Comparison of ENCODE assay signal across 29 cellular contexts in genomic region chr11:116384407-116384806, GRCh38.
"Had no signal": no experiment of that assay in that cellular context is flagged by ENCODE, and none has a peak within 500 bp of the region (broad histone marks: within the 10 kb centered on the region; RNA-seq: fewer than 3 reads in every experiment).

No MANE protein-coding gene starts in this region.

- H3K4me1 Mint-ChIP-seq: activated CD4-positive, alpha-beta T cell treated with anti-CD3 and anti-CD28 coated beads, Interleukin-2, amount 10 ng/mL, durations not matched to agents 24 days and 14 days; activated naive CD4-positive, alpha-beta T cell treated with anti-CD3 and anti-CD28 coated beads, Interleukin-2, amount 10 ng/mL, durations not matched to agents 7 days and 5 days; activated naive CD8-positive, alpha-beta T cell treated with anti-CD3 and anti-CD28 coated beads, Interleukin-2, amount 10 ng/mL, durations not matched to agents 7 days and 5 days; stimulated activated effector memory CD8-positive, alpha-beta T cell treated with anti-CD3 and anti-CD28 coated beads, Interleukin-12 subunit alpha, Interleukin-12 subunit beta, amount 100 ng/mL, for 72 hours had no signal

- H3K4me3 Mint-ChIP-seq: activated CD4-positive, alpha-beta memory T cell treated with anti-CD3 and anti-CD28 coated beads for 36 hours; activated CD4-positive, alpha-beta T cell treated with anti-CD3 and anti-CD28 coated beads, Interleukin-2, amount 10 ng/mL, durations not matched to agents 24 days and 14 days; activated naive CD4-positive, alpha-beta T cell treated with anti-CD3 and anti-CD28 coated beads, Interleukin-2, amount 10 ng/mL, durations not matched to agents 7 days and 5 days; activated naive CD8-positive, alpha-beta T cell treated with anti-CD3 and anti-CD28 coated beads, Interleukin-2, amount 10 ng/mL, durations not matched to agents 7 days and 5 days; activated T-cell treated with anti-CD3 and anti-CD28 coated beads, Interleukin-2, amount 50 U/mL, for 24 hours; nephron; stimulated activated effector memory CD8-positive, alpha-beta T cell treated with anti-CD3 and anti-CD28 coated beads, Interleukin-12 subunit alpha, Interleukin-12 subunit beta, amount 100 ng/mL, for 72 hours; stimulated activated naive CD8-positive, alpha-beta T cell treated with anti-CD3 and anti-CD28 coated beads, Interleukin-15, Interleukin-2, amounts not matched to agents 100 ng/mL and 50 ng/mL, for 24 hours had no signal

- DNase-seq: activated CD4-positive, alpha-beta memory T cell treated with anti-CD3 and anti-CD28 coated beads for 36 hours; activated CD4-positive, alpha-beta T cell treated with anti-CD3 and anti-CD28 coated beads, Interleukin-2, amount 10 ng/mL, durations not matched to agents 24 days and 14 days; activated CD4-positive, CD25-positive, alpha-beta regulatory T cell treated with anti-CD3 and anti-CD28 coated beads, Interleukin-2, amount 50 U/mL, for 72 hours; activated CD8-positive, alpha-beta memory T cell treated with anti-CD3 and anti-CD28 coated beads, Interleukin-2, amount 50 U/mL, for 48 hours; activated gamma-delta T cell; activated naive CD4-positive, alpha-beta T cell treated with anti-CD3 and anti-CD28 coated beads, Interleukin-2, amount 10 ng/mL, durations not matched to agents 7 days and 5 days; activated naive CD8-positive, alpha-beta T cell treated with anti-CD3 and anti-CD28 coated beads, Interleukin-2, amount 10 ng/mL, durations not matched to agents 7 days and 5 days; activated T-cell treated with anti-CD3 and anti-CD28 coated beads, Interleukin-2, amount 50 U/mL, for 24 hours; brain microvascular endothelial cell; cortex of kidney; foreskin fibroblast; heart left ventricle; hypothalamus; kidney glomerular epithelial cell; left lung; lower lobe of right lung; mesenchymal stem cell; right lobe of liver; stimulated activated CD4-positive, alpha-beta T cell treated with anti-CD3 and anti-CD28 coated beads, Interleukin-12 subunit alpha, Interleukin-12 subunit beta, amount 100 ng/mL, for 4 hours; stimulated activated CD4-positive, alpha-beta T cell treated with anti-CD3 and anti-CD28 coated beads, Interleukin-4, amount 100 ng/mL, for 24 hours; T-helper 9 cell; trophoblast cell had no signal

- H3K9me3 ChIP-seq: heart left ventricle, left lung, lower lobe of right lung, neutrophil, right lobe of liver, thoracic aorta had no signal

- H3K27me3 Mint-ChIP-seq: activated CD4-positive, alpha-beta memory T cell treated with anti-CD3 and anti-CD28 coated beads for 36 hours; activated CD4-positive, alpha-beta T cell treated with anti-CD3 and anti-CD28 coated beads, Interleukin-2, amount 10 ng/mL, durations not matched to agents 24 days and 14 days; activated naive CD4-positive, alpha-beta T cell treated with anti-CD3 and anti-CD28 coated beads, Interleukin-2, amount 10 ng/mL, durations not matched to agents 7 days and 5 days; activated T-cell treated with anti-CD3 and anti-CD28 coated beads, Interleukin-2, amount 50 U/mL, for 24 hours; stimulated activated naive CD8-positive, alpha-beta T cell treated with anti-CD3 and anti-CD28 coated beads, Interleukin-15, Interleukin-2, amounts not matched to agents 100 ng/mL and 50 ng/mL, for 24 hours had no signal

- H3K27ac ChIP-seq: brain microvascular endothelial cell, heart left ventricle, left lung, lower lobe of right lung, neutrophil, right lobe of liver, skin epidermis, thoracic aorta, VCaP had no signal

- H3K4me3 ChIP-seq: heart left ventricle, left lung, lower lobe of right lung, right lobe of liver, skin epidermis, thoracic aorta had no signal

- H3K36me3 Mint-ChIP-seq: activated CD4-positive, alpha-beta memory T cell treated with anti-CD3 and anti-CD28 coated beads for 36 hours; activated naive CD4-positive, alpha-beta T cell treated with anti-CD3 and anti-CD28 coated beads, Interleukin-2, amount 10 ng/mL, durations not matched to agents 7 days and 5 days; activated naive CD8-positive, alpha-beta T cell treated with anti-CD3 and anti-CD28 coated beads, Interleukin-2, amount 10 ng/mL, durations not matched to agents 7 days and 5 days; stimulated activated effector memory CD8-positive, alpha-beta T cell treated with anti-CD3 and anti-CD28 coated beads, Interleukin-12 subunit alpha, Interleukin-12 subunit beta, amount 100 ng/mL, for 72 hours had no signal

- H3K36me3 ChIP-seq: brain microvascular endothelial cell, heart left ventricle, left lung, lower lobe of right lung, neutrophil, right lobe of liver, thoracic aorta had no signal

- H3K27ac Mint-ChIP-seq: activated CD4-positive, alpha-beta memory T cell treated with anti-CD3 and anti-CD28 coated beads for 36 hours; activated CD4-positive, alpha-beta T cell treated with anti-CD3 and anti-CD28 coated beads, Interleukin-2, amount 10 ng/mL, durations not matched to agents 24 days and 14 days; activated naive CD4-positive, alpha-beta T cell treated with anti-CD3 and anti-CD28 coated beads, Interleukin-2, amount 10 ng/mL, durations not matched to agents 7 days and 5 days; activated naive CD8-positive, alpha-beta T cell treated with anti-CD3 and anti-CD28 coated beads, Interleukin-2, amount 10 ng/mL, durations not matched to agents 7 days and 5 days; activated T-cell treated with anti-CD3 and anti-CD28 coated beads, Interleukin-2, amount 50 U/mL, for 24 hours; nephron; stimulated activated effector memory CD8-positive, alpha-beta T cell treated with anti-CD3 and anti-CD28 coated beads, Interleukin-12 subunit alpha, Interleukin-12 subunit beta, amount 100 ng/mL, for 72 hours; stimulated activated naive CD8-positive, alpha-beta T cell treated with anti-CD3 and anti-CD28 coated beads, Interleukin-15, Interleukin-2, amounts not matched to agents 100 ng/mL and 50 ng/mL, for 24 hours had no signal

- H3K9me3 Mint-ChIP-seq: activated CD4-positive, alpha-beta memory T cell treated with anti-CD3 and anti-CD28 coated beads for 36 hours; activated CD4-positive, alpha-beta T cell treated with anti-CD3 and anti-CD28 coated beads, Interleukin-2, amount 10 ng/mL, durations not matched to agents 24 days and 14 days; activated naive CD4-positive, alpha-beta T cell treated with anti-CD3 and anti-CD28 coated beads, Interleukin-2, amount 10 ng/mL, durations not matched to agents 7 days and 5 days; activated naive CD8-positive, alpha-beta T cell treated with anti-CD3 and anti-CD28 coated beads, Interleukin-2, amount 10 ng/mL, durations not matched to agents 7 days and 5 days; activated T-cell treated with anti-CD3 and anti-CD28 coated beads, Interleukin-2, amount 50 U/mL, for 24 hours; nephron; stimulated activated naive CD8-positive, alpha-beta T cell treated with anti-CD3 and anti-CD28 coated beads, Interleukin-15, Interleukin-2, amounts not matched to agents 100 ng/mL and 50 ng/mL, for 24 hours had no signal

- H3K27me3 ChIP-seq: brain microvascular endothelial cell, left lung, neutrophil, right lobe of liver had no signal

- H3K4me1 ChIP-seq: heart left ventricle, left lung, lower lobe of right lung, right lobe of liver had no signal
